ENCODE assay signal across 20 cellular contexts in the genomic region with DNA sequence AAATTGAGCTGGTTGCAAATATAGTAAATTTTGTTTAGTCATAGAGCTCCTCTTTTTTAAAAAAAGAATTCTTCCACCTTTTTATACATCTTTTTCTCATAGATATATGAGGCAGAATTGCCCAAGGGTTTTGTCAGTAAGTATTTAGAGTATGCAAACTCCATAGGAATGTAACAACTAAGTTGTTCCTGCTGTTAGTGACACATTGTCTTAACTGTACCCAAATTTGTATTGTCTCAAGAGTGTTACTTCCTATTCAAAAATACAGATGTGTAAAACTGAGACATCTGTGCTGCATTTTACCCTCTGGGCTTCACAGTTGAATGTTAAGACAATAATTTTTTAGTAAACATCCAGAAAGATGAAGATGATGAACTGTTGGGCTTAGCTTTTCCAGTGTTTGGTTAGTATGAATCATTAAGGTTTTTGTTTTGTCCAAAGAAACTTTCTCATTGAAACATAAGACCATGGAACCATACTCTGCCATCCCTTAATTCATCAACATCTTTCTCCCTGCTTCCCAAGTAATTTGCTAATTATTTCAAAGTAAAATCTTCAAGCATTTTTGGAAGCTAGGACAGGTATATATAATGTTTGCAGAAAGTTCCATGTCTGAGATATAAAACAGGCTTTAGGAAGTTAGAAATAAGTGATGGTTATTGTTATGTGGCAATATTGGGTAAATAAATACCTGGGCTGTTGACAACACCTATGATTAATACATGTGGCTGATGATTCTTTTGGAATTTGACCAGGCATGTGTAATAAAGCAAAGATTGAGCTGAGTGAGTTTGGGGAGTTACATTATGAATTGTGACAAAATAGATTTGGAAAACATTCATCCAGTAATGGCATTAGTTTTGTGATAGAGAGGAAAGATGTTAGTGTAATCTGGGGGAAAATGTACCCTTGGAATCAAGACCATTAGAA. TPM values are rescaled to one million over a fixed set of nuclear protein-coding genes. Genes with fewer than 3 reads are reported as not detected.
DNase-seq lines count a peak whose midpoint lies in the region; ATAC-seq and TF ChIP-seq lines count a peak whose summit lies in the region.
"Had no signal": no experiment of that assay in that cellular context is flagged by ENCODE, and none has a peak within 500 bp of the region (broad histone marks: within the 10 kb centered on the region; RNA-seq: fewer than 3 reads in every experiment).

No MANE protein-coding gene starts in this region.

- intact Hi-C loops in Panc1 (cut with micrococcal nuclease; ENCODE audit: unreplicated experiment), result no loop called here

- H3K9me3 Mint-ChIP-seq in chondrocyte (ENCODE audit: low read depth), result no peaks in the 10 kb centered on the region
- H3K9me3 Mint-ChIP-seq: activated CD4-positive, alpha-beta T cell treated with anti-CD3 and anti-CD28 coated beads, Interleukin-2, amount 10 ng/mL, durations not matched to agents 7 days and 5 days had no signal

- TF ChIP-seq CTCF in Panc1 (IDR thresholded peaks at IDR 0.05) (no peak), chondrocyte (IDR thresholded peaks at IDR 0.05) (no peak)

- peaks cover 4% of the 10 kb centered on the region for H3K4me1 Mint-ChIP-seq in chondrocyte (ENCODE audit: low read depth)
- H3K4me1 Mint-ChIP-seq: activated CD4-positive, alpha-beta T cell treated with anti-CD3 and anti-CD28 coated beads, Interleukin-2, amount 10 ng/mL, durations not matched to agents 7 days and 5 days; activated CD8-positive, alpha-beta memory T cell treated with anti-CD3 and anti-CD28 coated beads, Interleukin-2, amount 10 ng/mL, durations not matched to agents 7 days and 5 days had no signal

- peaks cover 4% of the 10 kb centered on the region for H3K36me3 Mint-ChIP-seq in chondrocyte (ENCODE audit: low read depth)

- H3K4me3 Mint-ChIP-seq in chondrocyte (ENCODE audit: unreplicated experiment), result no peak overlapping the region
- H3K4me3 Mint-ChIP-seq: activated CD4-positive, alpha-beta T cell treated with anti-CD3 and anti-CD28 coated beads, Interleukin-2, amount 10 ng/mL, durations not matched to agents 7 days and 5 days; activated CD8-positive, alpha-beta memory T cell treated with anti-CD3 and anti-CD28 coated beads, Interleukin-2, amount 10 ng/mL, durations not matched to agents 7 days and 5 days had no signal

- peaks cover 29% of the 10 kb centered on the region for H3F3A ChIP-seq in GM23248 (ENCODE audit: insufficient read depth)

- ATAC-seq in Panc1 (no peak), esophagus mucosa (peak; percentile 47), GM19397 (IDR thresholded peaks at IDR 0.05; ENCODE audit: unreplicated experiment) (no peak), GM19023 (IDR thresholded peaks at IDR 0.05; ENCODE audit: unreplicated experiment) (no peak)
- ATAC-seq: activated CD8-positive, alpha-beta memory T cell treated with anti-CD3 and anti-CD28 coated beads, Interleukin-2, amount 10 ng/mL, durations not matched to agents 7 days and 5 days; body of pancreas; left colon; stimulated activated naive CD8-positive, alpha-beta T cell treated with anti-CD3 and anti-CD28 coated beads, Interleukin-15, Interleukin-2, amounts not matched to agents 100 U/mL and 50 U/mL, for 24 hours had no signal

- H3K27ac Mint-ChIP-seq in chondrocyte (ENCODE audit: unreplicated experiment), result no peak overlapping the region
- H3K27ac Mint-ChIP-seq: activated CD4-positive, alpha-beta T cell treated with anti-CD3 and anti-CD28 coated beads, Interleukin-2, amount 10 ng/mL, durations not matched to agents 7 days and 5 days had no signal

- no peaks in the 10 kb centered on the region for H4K20me1 ChIP-seq in GM23248 (ENCODE audit: insufficient read depth)

- peaks cover 4% of the 10 kb centered on the region; the same call in 1 of the 2 replicates for H3K79me2 ChIP-seq in GM23248 (ENCODE audit: insufficient read depth)

- H3K27me3 ChIP-seq in GM23248 (replicated peaks; ENCODE audit: insufficient read depth) (no peaks in the 10 kb centered on the region), Panc1 (ENCODE audit: control insufficient read depth, insufficient read depth, low read length) (no peaks in the 10 kb centered on the region)
- H3K27me3 ChIP-seq: body of pancreas had no signal

- H3K9me3 ChIP-seq in GM23248 (ENCODE audit: low read depth) (no peaks in the 10 kb centered on the region), Panc1 (ENCODE audit: control insufficient read depth, insufficient read depth, low read depth, low read length) (no peaks in the 10 kb centered on the region)
- H3K9me3 ChIP-seq: body of pancreas, HAP-1, thoracic aorta had no signal

- H3K27me3 Mint-ChIP-seq in chondrocyte (ENCODE audit: low read depth), result no peaks in the 10 kb centered on the region
- H3K27me3 Mint-ChIP-seq: activated CD4-positive, alpha-beta T cell treated with anti-CD3 and anti-CD28 coated beads, Interleukin-2, amount 10 ng/mL, durations not matched to agents 7 days and 5 days; activated CD8-positive, alpha-beta memory T cell treated with anti-CD3 and anti-CD28 coated beads, Interleukin-2, amount 10 ng/mL, durations not matched to agents 7 days and 5 days had no signal

- H3K4me1 ChIP-seq in GM23248 (ENCODE audit: insufficient read depth) (peaks cover 21% of the 10 kb centered on the region), Panc1 (ENCODE audit: control insufficient read depth, insufficient read depth, low read length) (no peaks in the 10 kb centered on the region)
- H3K4me1 ChIP-seq: body of pancreas, HAP-1 had no signal

- H3K27ac ChIP-seq in GM23248, result peak overlapping the region; percentile 47
- no peak overlapping the region for H3K27ac ChIP-seq in Panc1 (ENCODE audit: low read length)
- H3K27ac ChIP-seq: body of pancreas, KMS-11, thoracic aorta had no signal

- POLR2A ChIA-PET in Panc1 (lab: Charles Lee), result no interaction called here

- in situ Hi-C loops in GM23248 (cut with MboI), result no loop called here
- in situ Hi-C loops in Panc1 (cut with HindIII; ENCODE audit: low pct_unique_long_range_greater_than_20kb, low sequenced_read_pairs), result no loop called here

- CTCF ChIA-PET in Panc1 (lab: Charles Lee), result no interaction called here

- peak overlapping the region; percentile 46 for H3K4me2 ChIP-seq in GM23248 (ENCODE audit: unreplicated experiment)
- H3K4me2 ChIP-seq: KMS-11 had no signal

- H3K9ac ChIP-seq in GM23248, result no peak overlapping the region
- H3K9ac ChIP-seq: KMS-11 had no signal

- no peaks in the 10 kb centered on the region for H3K9me2 ChIP-seq in GM23248 (ENCODE audit: insufficient read depth)

- H3K36me3 ChIP-seq in GM23248 (ENCODE audit: low read depth) (peaks cover 28% of the 10 kb centered on the region; the same call in 1 of the 2 replicates), Panc1 (ENCODE audit: control insufficient read depth, insufficient read depth, low read length) (no peaks in the 10 kb centered on the region)
- H3K36me3 ChIP-seq: thoracic aorta had no signal

- H3K4me3 ChIP-seq in GM23248 (no peak overlapping the region), Panc1 (ENCODE audit: low read depth in 2 of 2, low read length in 2 of 2) (no peak overlapping the region)
- H3K4me3 ChIP-seq: body of pancreas, HAP-1, thoracic aorta had no signal

- no peak overlapping the region for H2AFZ ChIP-seq in GM23248

- no TSS peak for BruUV-seq in Panc1 (replicated peaks; lab: Mats Ljungman, UMichigan)

- DNase-seq in GM23248 (peak; percentile 62), Panc1 (ENCODE audit: low read depth, low spot score) (peak; percentile 61), renal cortical epithelial cell (ENCODE audit: low read depth) (peak; percentile 52), chondrocyte (ENCODE audit: low spot score) (no peak)
- DNase-seq: activated CD4-positive, alpha-beta T cell treated with anti-CD3 and anti-CD28 coated beads, Interleukin-2, amount 10 ng/mL, durations not matched to agents 7 days and 5 days; activated CD8-positive, alpha-beta memory T cell treated with anti-CD3 and anti-CD28 coated beads, Interleukin-2, amount 10 ng/mL, durations not matched to agents 7 days and 5 days; activated T-cell treated with anti-CD3 and anti-CD28 coated beads, Interleukin-2, amount 50 U/mL, for 48 hours; body of pancreas; left colon; NCI-H1436; NCI-H446; NCI-H82; SHP77; stimulated activated naive CD8-positive, alpha-beta T cell treated with anti-CD3 and anti-CD28 coated beads, Interleukin-15, Interleukin-2, amounts not matched to agents 100 U/mL and 50 U/mL, for 24 hours had no signal

RNA-seq across cellular contexts. Expression of a gene that starts 11.2 kb away (rescaled TPM):
- total RNA-seq in GM23248 (2014; rRNA removed; shearing (Covaris generic)), result 19.9 and 22.5 TPM in 2 replicates
- polyA plus RNA-seq in GM23248 (2016; fragmentation: Nextera tagmentation; extraction: Ambion mirVana), result 7.4 and 8.5 TPM in 2 replicates
- total RNA-seq in Panc1 (2021; ENCODE audit: unreplicated experiment) (17.2 TPM), esophagus mucosa (19.0 TPM), renal cortical epithelial cell (34.5 and 96.0 TPM in 2 replicates), chondrocyte (3.9 to 6.5 TPM (median 6.3 TPM) in 3 replicates)
- polyA plus RNA-seq in Panc1 (2012; ENCODE audit: insufficient read length), result 5.7 TPM
